In the genomic region with DNA sequence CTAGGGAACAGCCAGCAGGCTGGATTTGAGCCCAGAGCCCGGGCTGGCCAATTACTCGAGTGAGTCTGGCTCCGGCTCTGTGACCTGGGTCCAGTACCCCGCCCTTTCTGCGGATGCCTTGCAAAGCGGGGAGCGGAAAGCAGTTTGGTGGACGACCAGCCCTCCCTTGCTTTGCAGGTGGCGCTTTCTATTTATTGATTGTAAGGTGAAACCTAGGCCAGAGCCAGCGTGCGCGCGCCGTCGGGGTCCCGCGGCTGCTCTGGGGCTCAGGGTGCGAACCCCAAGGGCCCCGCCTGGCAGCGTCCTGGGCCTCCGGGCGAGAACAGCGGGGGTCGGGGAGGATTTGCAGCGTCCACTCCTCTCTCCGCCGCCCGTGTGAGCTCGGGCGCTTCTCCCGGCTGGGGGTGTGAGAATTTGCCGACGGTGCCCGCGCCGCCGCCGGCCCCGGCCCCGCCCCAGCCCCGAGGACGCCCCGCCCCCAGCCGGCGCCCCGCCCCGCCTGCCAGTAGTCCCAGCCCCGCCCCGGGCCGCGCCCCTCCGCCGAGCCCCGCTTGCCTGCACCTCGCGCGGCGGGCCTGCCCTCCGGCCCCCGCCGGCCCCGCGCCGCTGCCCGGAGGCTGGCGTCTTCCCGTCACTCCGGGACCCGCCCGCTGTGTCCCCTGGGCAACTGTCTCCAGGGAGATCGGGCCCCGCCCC, we compare ENCODE assay signal across 8 cellular contexts. TPM values are rescaled to one million over a fixed set of nuclear protein-coding genes. Genes with fewer than 3 reads are reported as not detected.
DNase-seq lines count a peak whose midpoint lies in the region; ATAC-seq and TF ChIP-seq lines count a peak whose summit lies in the region.

No MANE protein-coding gene starts in this region.

- no peak for TF ChIP-seq CTCF in HCT116 (IDR thresholded peaks at IDR 0.05 in 2 of 3, conservative IDR thresholded peaks at IDR 0.05 in 1 of 3; ENCODE audit: borderline replicate concordance in 1 of 3, insufficient read depth in 1 of 3, low read depth in 2 of 3, low read length in 2 of 3)

- H3K9me3 ChIP-seq in ES-I3 (ENCODE audit: control insufficient read depth, insufficient read depth, low read length) = no peaks in the 10 kb centered on the region
- no peaks in the 10 kb centered on the region for H3K9me3 ChIP-seq in HCT116 (ENCODE audit: control insufficient read depth in 1 of 2, insufficient read depth in 1 of 2, low read depth in 1 of 2, low read length in 2 of 2)

- CTCF ChIA-PET in HCT116 (lab: Charles Lee) = no interaction called here

- no peaks in the 10 kb centered on the region for H3K36me3 ChIP-seq in ES-I3 (ENCODE audit: insufficient read depth, low read length)
- no peaks in the 10 kb centered on the region for H3K36me3 ChIP-seq in HCT116 (ENCODE audit: control insufficient read depth in 1 of 2, insufficient read depth in 2 of 2, low read length in 2 of 2)

- DNase-seq in HCT116 (ENCODE audit: low read depth, low spot score) (peak; percentile 54), NCI-H1105 treated with DMSO at 0.1 percent for 48 hours (lab: John Stamatoyannopoulos, UW) (peak; percentile 80), cerebellar cortex (ENCODE audit: low spot score) (peak; percentile 68), kidney glomerular epithelial cell (lab: John Stamatoyannopoulos, UW) (peak; percentile 62)
- peak; percentile 85 for DNase-seq in activated CD4-positive, CD25-positive, alpha-beta regulatory T cell treated with anti-CD3 and anti-CD28 coated beads, Interleukin-2, amount 50 U/mL, for 72 hours
- DNase-seq in stimulated activated CD4-positive, alpha-beta T cell treated with anti-CD3 and anti-CD28 coated beads, Interleukin-1b, Interleukin-23, amount 100 ng/mL, for 1 hour (ENCODE audit: low read depth in 2 of 2) = peak; percentile 69 to 83

- ATAC-seq in HCT116 (peak; percentile 82), HG03469 (IDR thresholded peaks at IDR 0.05; ENCODE audit: unreplicated experiment) (no peak)

- H3K4me3 ChIP-seq in HCT116 (replicated peaks in 1 of 2; ENCODE audit: low read depth in 1 of 2, low read length in 2 of 2) = peak overlapping the region; percentile 68 to 86

- H4K20me1 ChIP-seq in HCT116 (ENCODE audit: insufficient read depth) = no peaks in the 10 kb centered on the region

- no peaks in the 10 kb centered on the region for H3K27me3 ChIP-seq in HCT116 (ENCODE audit: insufficient read depth, low read length)

- H2AFZ ChIP-seq in HCT116 (ENCODE audit: low read depth, low read length, poor library complexity, severe bottlenecking) = no peak overlapping the region

- peak overlapping the region; percentile 97 for H3K4me2 ChIP-seq in HCT116 (ENCODE audit: low read length)

- POLR2A ChIA-PET in HCT116 (lab: Charles Lee) = no interaction called here

- peak overlapping the region; percentile 52; the same call in 1 of the 2 replicates for H3K27ac ChIP-seq in HCT116 (ENCODE audit: low read depth, low read length)

- RAD21 ChIA-PET in HCT116 (lab: Charles Lee; ENCODE audit: low non-redundant PET in 1 of 2, low total read pairs in 2 of 2, uncharacterized antibody in 2 of 2, unreplicated experiment in 2 of 2) = no interaction called here

- no peaks in the 10 kb centered on the region for H3K79me2 ChIP-seq in HCT116 (ENCODE audit: insufficient read depth, low read length)

- H3K9me2 ChIP-seq in HCT116 (ENCODE audit: insufficient read depth) = no peaks in the 10 kb centered on the region

- TF ChIP-seq POLR2A in HCT116 (IDR thresholded peaks at IDR 0.05; ENCODE audit: borderline replicate concordance, extremely low read depth, insufficient read depth, insufficient read length) = no peak

- peaks cover 16% of the 10 kb centered on the region for H3K4me1 ChIP-seq in ES-I3 (ENCODE audit: insufficient read depth, low read length)
- peaks cover 27 to 48% of the 10 kb centered on the region in 2 experiments for H3K4me1 ChIP-seq in HCT116 (ENCODE audit: control insufficient read depth in 1 of 2, insufficient read depth in 2 of 2, low read length in 2 of 2)

- intact Hi-C loops in HCT116 (cut with micrococcal nuclease) = loop anchor here (5.0 kb wide), 1 partner anchor 62 kb away; no protein-coding TSS in a partner anchor

- peak overlapping the region; percentile 55; the same call in 1 of the 2 replicates for H3K9ac ChIP-seq in ES-I3 (ENCODE audit: low read depth, low read length)
- H3K9ac ChIP-seq in HCT116 (ENCODE audit: low read length) = peak overlapping the region; percentile 79

- BruUV-seq in HCT116 (replicated peaks; lab: Mats Ljungman, UMichigan) = no TSS peak

- no peak for TF ChIP-seq RAD21 in HCT116 (IDR thresholded peaks at IDR 0.05; ENCODE audit: low read depth)

TF ChIP-seq in HCT116, 20 proteins besides CTCF, POLR2A, EP300 and RAD21:
- TF ChIP-seq CEBPB (IDR thresholded peaks at IDR 0.05; ENCODE audit: low read depth) (no peak), EGR1 (IDR thresholded peaks at IDR 0.05; ENCODE audit: low read depth) (no peak), POLR2AphosphoS5 (IDR thresholded peaks at IDR 0.05; ENCODE audit: low read depth, low read length) (peak; percentile 24; the same call in 1 of the 2 replicates), ZNF274 (IDR thresholded peaks at IDR 0.05; ENCODE audit: low read depth, low read length) (no peak)

RNA-seq across cellular contexts. Expression of a gene that starts 37.6 kb away (rescaled TPM):
- 9.2 TPM for total RNA-seq in HCT116 (2021; ENCODE audit: unreplicated experiment)
- 5.5 and 6.1 TPM in 2 replicates for polyA plus RNA-seq in HCT116 (2012)
